31 cellular contexts compared by ENCODE assay signal in the genomic region with DNA sequence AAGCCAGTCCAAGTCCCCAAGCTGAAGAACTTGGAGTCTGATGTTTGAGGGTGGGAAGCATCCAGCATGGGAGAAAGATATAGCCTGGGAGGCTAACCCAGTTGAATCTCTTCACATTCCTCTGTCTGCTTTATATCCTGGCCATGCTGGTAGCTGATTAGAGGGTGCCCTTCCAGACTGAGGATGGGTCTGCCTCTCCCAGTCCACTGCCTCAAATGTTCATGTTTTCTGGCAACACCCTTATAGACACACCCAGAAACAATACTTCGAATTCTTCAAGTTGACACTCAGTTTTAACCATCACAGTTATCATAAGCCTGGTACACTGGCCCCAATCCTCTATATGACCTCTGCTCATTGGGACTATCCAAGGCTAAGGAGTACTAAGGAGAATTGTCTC.
"Had no signal": no experiment of that assay in that cellular context is flagged by ENCODE, and none has a peak within 500 bp of the region (broad histone marks: within the 10 kb centered on the region; RNA-seq: fewer than 3 reads in every experiment).

No MANE protein-coding gene starts in this region.

- H3K4me1 Mint-ChIP-seq: activated B cell treated with CpG ODN at 0.5 μM for 24 hours; activated CD4-positive, alpha-beta memory T cell treated with anti-CD3 and anti-CD28 coated beads, Interleukin-2, amount 10 ng/mL, durations not matched to agents 7 days and 5 days; activated T-helper 17 cell treated with anti-CD3 and anti-CD28 coated beads, Interleukin-2, amount 50 U/mL, for 72 hours; central memory CD8-positive, alpha-beta T cell; T-helper 17 cell had no signal

- H3K9me3 ChIP-seq: esophagus muscularis mucosa, gastrocnemius medialis had no signal

- H3K36me3 ChIP-seq: brain microvascular endothelial cell, esophagus muscularis mucosa, gastrocnemius medialis, WERI-Rb-1 had no signal

- H3K4me1 ChIP-seq: esophagus muscularis mucosa, foreskin keratinocyte, gastrocnemius medialis had no signal

- DNase-seq: activated B cell treated with CpG ODN at 0.5 μM for 24 hours; activated CD4-positive, alpha-beta memory T cell treated with anti-CD3 and anti-CD28 coated beads, Interleukin-2, amount 10 ng/mL, durations not matched to agents 7 days and 5 days; activated CD4-positive, alpha-beta T cell treated with anti-CD3 and anti-CD28 coated beads for 48 hours; activated CD4-positive, alpha-beta T cell treated with anti-CD3 and anti-CD28 coated beads, Interleukin-2, amount 50 U/mL, for 4 hours; activated CD8-positive, alpha-beta memory T cell treated with anti-CD3 and anti-CD28 coated beads, Interleukin-2, amount 50 U/mL, for 48 hours; activated effector memory CD4-positive, alpha-beta T cell treated with Interleukin-2 at 50 U/mL for 16 hours; activated gamma-delta T cell treated with Interleukin-2 at 50 U/mL for 16 hours; activated naive CD4-positive, alpha-beta T cell treated with anti-CD3 and anti-CD28 coated beads, Interleukin-2, amount 50 U/mL, for 16 hours; activated naive CD4-positive, alpha-beta T cell treated with Interleukin-2 at 50 U/mL for 16 hours; activated T-cell treated with anti-CD3 and anti-CD28 coated beads for 4 hours; activated T-cell treated with anti-CD3 and anti-CD28 coated beads, Interleukin-2, amount 50 U/mL, for 24 hours; amniotic stem cell; anterior cingulate cortex; cortex of kidney; dermis blood vessel endothelial cell; effector CD4-positive, alpha-beta T cell; effector memory CD8-positive, alpha-beta T cell; foreskin keratinocyte; gastrocnemius medialis; glutamatergic neuron; T-helper 1 cell; T-helper 17 cell; T1000; WERI-Rb-1 had no signal

- H3K27me3 ChIP-seq: brain microvascular endothelial cell, esophagus muscularis mucosa, foreskin keratinocyte, gastrocnemius medialis had no signal

- ATAC-seq: activated CD4-positive, CD25-positive, alpha-beta regulatory T cell treated with anti-CD3 and anti-CD28 coated beads, Interleukin-2, amount 50 U/mL, for 24 hours; activated T-helper 17 cell treated with anti-CD3 and anti-CD28 coated beads, Interleukin-2, amount 50 U/mL, for 72 hours; effector memory CD8-positive, alpha-beta T cell; foreskin keratinocyte; gastrocnemius medialis; T-helper 17 cell had no signal

- H3K4me3 ChIP-seq: esophagus muscularis mucosa, gastrocnemius medialis had no signal

- H3K9me3 Mint-ChIP-seq: activated B cell treated with CpG ODN at 0.5 μM for 24 hours; activated CD4-positive, alpha-beta memory T cell treated with anti-CD3 and anti-CD28 coated beads, Interleukin-2, amount 10 ng/mL, durations not matched to agents 7 days and 5 days; activated T-cell treated with anti-CD3 and anti-CD28 coated beads, Interleukin-2, amount 50 U/mL, for 24 hours; activated T-helper 17 cell treated with anti-CD3 and anti-CD28 coated beads, Interleukin-2, amount 50 U/mL, for 72 hours; central memory CD8-positive, alpha-beta T cell; effector memory CD8-positive, alpha-beta T cell; T-helper 2 cell treated with Interferon-gamma antibody and Interleukin-4, amounts not matched to agents 5 μg/mL and 100 μg/mL, for 36 hours had no signal

- H3K27ac Mint-ChIP-seq: activated B cell treated with CpG ODN at 0.5 μM for 24 hours; activated CD4-positive, alpha-beta memory T cell treated with anti-CD3 and anti-CD28 coated beads, Interleukin-2, amount 10 ng/mL, durations not matched to agents 7 days and 5 days; activated naive CD8-positive, alpha-beta T cell; activated T-cell treated with anti-CD3 and anti-CD28 coated beads, Interleukin-2, amount 50 U/mL, for 24 hours; activated T-helper 17 cell treated with anti-CD3 and anti-CD28 coated beads, Interleukin-2, amount 50 U/mL, for 72 hours; effector memory CD8-positive, alpha-beta T cell; T-helper 17 cell; T-helper 2 cell treated with Interferon-gamma antibody and Interleukin-4, amounts not matched to agents 5 μg/mL and 100 μg/mL, for 36 hours had no signal

- H3K4me3 Mint-ChIP-seq: activated B cell treated with CpG ODN at 0.5 μM for 24 hours; activated CD4-positive, alpha-beta memory T cell treated with anti-CD3 and anti-CD28 coated beads, Interleukin-2, amount 10 ng/mL, durations not matched to agents 7 days and 5 days; activated naive CD8-positive, alpha-beta T cell; activated T-cell treated with anti-CD3 and anti-CD28 coated beads, Interleukin-2, amount 50 U/mL, for 24 hours; activated T-helper 17 cell treated with anti-CD3 and anti-CD28 coated beads, Interleukin-2, amount 50 U/mL, for 72 hours; central memory CD8-positive, alpha-beta T cell; effector memory CD8-positive, alpha-beta T cell; T-helper 17 cell; T-helper 2 cell treated with Interferon-gamma antibody and Interleukin-4, amounts not matched to agents 5 μg/mL and 100 μg/mL, for 36 hours had no signal

- H3K27me3 Mint-ChIP-seq: activated naive CD8-positive, alpha-beta T cell had no signal

- H3K36me3 Mint-ChIP-seq: activated naive CD8-positive, alpha-beta T cell had no signal

- H3K27ac ChIP-seq: brain microvascular endothelial cell, esophagus muscularis mucosa, foreskin keratinocyte, gastrocnemius medialis, WERI-Rb-1 had no signal
